In the genomic region with DNA sequence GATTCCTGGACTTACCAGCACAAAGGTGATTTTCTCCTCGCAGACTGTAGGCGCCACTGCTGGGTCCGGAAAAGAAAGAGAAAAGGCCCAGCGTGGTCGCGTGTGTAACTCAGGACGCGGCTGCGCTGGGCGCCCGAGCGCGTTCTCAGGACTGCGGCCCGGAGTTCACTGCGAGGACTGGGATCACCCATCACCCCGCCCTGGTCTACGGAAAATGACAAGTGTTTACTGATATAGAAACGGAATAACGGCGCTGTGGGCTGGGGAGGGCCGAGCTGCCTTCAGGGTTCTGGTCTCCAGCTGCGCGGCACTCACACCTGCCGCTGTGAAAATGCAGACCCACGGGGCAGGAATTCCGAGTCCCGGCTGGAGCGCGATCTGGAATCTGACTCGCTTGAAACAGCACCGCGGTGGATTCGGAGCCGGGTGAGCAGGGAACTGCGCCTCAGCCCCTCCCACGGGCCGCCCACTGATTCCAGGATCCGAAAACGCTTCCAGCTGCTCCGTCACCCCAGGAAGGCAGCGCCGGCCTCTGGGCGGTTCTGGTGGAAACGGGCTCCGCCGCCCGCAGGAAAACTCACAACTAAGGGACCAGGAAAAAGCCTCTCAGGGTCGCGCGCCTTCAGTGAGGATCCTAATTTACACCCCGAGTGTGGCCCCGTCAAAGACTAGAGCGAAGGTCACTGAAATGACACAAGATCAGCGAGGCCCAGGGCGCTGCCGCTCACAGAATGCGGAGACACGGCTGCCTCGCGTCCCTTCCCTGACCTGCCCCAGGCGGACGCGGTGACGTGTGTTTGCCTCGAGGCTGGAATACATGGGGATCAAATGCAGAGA, we compare ENCODE assay signal across 8 cellular contexts. TPM values are rescaled to one million over a fixed set of nuclear protein-coding genes. Genes with fewer than 3 reads are reported as not detected.
DNase-seq lines count a peak whose midpoint lies in the region; ATAC-seq and TF ChIP-seq lines count a peak whose summit lies in the region.

No MANE protein-coding gene starts in this region.

- peaks cover 11 to 12% of the 10 kb centered on the region in 2 donors for H3K27me3 ChIP-seq in duodenal mucosa (ENCODE audit: control insufficient read depth in 1 of 2, insufficient read depth in 2 of 2, low read length in 2 of 2)
- no peaks in the 10 kb centered on the region for H3K27me3 ChIP-seq in liver (ENCODE audit: control insufficient read depth in 4 of 4, insufficient read depth in 4 of 4, low read length in 3 of 4)

- H3K36me3 Mint-ChIP-seq in activated CD4-positive, alpha-beta memory T cell treated with anti-CD3 and anti-CD28 coated beads, Interleukin-2, amount 10 ng/mL, durations not matched to agents 7 days and 5 days (ENCODE audit: low read depth), result no peaks in the 10 kb centered on the region

- WGBS in liver, result under 1% methylated on average over 66 of the region's 66 CpGs

- H3K27ac Mint-ChIP-seq in activated CD4-positive, alpha-beta memory T cell treated with anti-CD3 and anti-CD28 coated beads, Interleukin-2, amount 10 ng/mL, durations not matched to agents 7 days and 5 days, result no peak overlapping the region

- H3K9me3 Mint-ChIP-seq in activated CD4-positive, alpha-beta memory T cell treated with anti-CD3 and anti-CD28 coated beads, Interleukin-2, amount 10 ng/mL, durations not matched to agents 7 days and 5 days, result no peaks in the 10 kb centered on the region

- H3K4me3 Mint-ChIP-seq in activated CD4-positive, alpha-beta memory T cell treated with anti-CD3 and anti-CD28 coated beads, Interleukin-2, amount 10 ng/mL, durations not matched to agents 7 days and 5 days, result peak overlapping the region; percentile 75

- H3K4me3 ChIP-seq in duodenal mucosa (ENCODE audit: low read depth in 1 of 2, low read length in 2 of 2) (peak overlapping the region; percentile 61 to 78), liver (ENCODE audit: low read depth in 1 of 3, low read length in 3 of 3) (peak overlapping the region; percentile 44 to 67 (median 61))

- peak; percentile 19 for TF ChIP-seq CTCF in liver (IDR thresholded peaks at IDR 0.05; ENCODE audit: low read depth, low read length, missing input control)

- H3K36me3 ChIP-seq in ES-I3 (ENCODE audit: insufficient read depth, low read length) (no peaks in the 10 kb centered on the region), duodenal mucosa (ENCODE audit: control insufficient read depth in 1 of 2, insufficient read depth in 2 of 2, low read length in 2 of 2) (no peaks in the 10 kb centered on the region), liver (ENCODE audit: control insufficient read depth in 4 of 4, insufficient read depth in 3 of 4, low read depth in 1 of 4, low read length in 3 of 4) (no peaks in the 10 kb centered on the region)

- POLR2A ChIA-PET in activated CD4-positive, alpha-beta memory T cell treated with anti-CD3 and anti-CD28 coated beads, Interleukin-2, amount 10 ng/mL, durations not matched to agents 7 days and 5 days (lab: Charles Lee), result interaction anchor here (2.9 kb wide), 1 partner anchor 11 kb away, joined by 17 read pairs; no protein-coding TSS in a partner anchor

- CTCF ChIA-PET in activated CD4-positive, alpha-beta memory T cell treated with anti-CD3 and anti-CD28 coated beads, Interleukin-2, amount 10 ng/mL, durations not matched to agents 7 days and 5 days (lab: Charles Lee), result interaction anchor here (1.0 to 2.2 kb wide), 5 partner anchors 11 to 129 kb away, joined by 3 to 10 read pairs (median 4); no protein-coding TSS in a partner anchor

- peaks cover 51% of the 10 kb centered on the region for H3K4me1 Mint-ChIP-seq in activated CD4-positive, alpha-beta memory T cell treated with anti-CD3 and anti-CD28 coated beads, Interleukin-2, amount 10 ng/mL, durations not matched to agents 7 days and 5 days

- peak; percentile 55 for DNase-seq in NCI-H345 treated with DMSO at 0.1 percent for 48 hours (lab: John Stamatoyannopoulos, UW; ENCODE audit: unreplicated experiment)
- peak; percentile 68 for DNase-seq in activated CD4-positive, alpha-beta memory T cell treated with anti-CD3 and anti-CD28 coated beads, Interleukin-2, amount 10 ng/mL, durations not matched to agents 7 days and 5 days
- DNase-seq in stimulated activated CD4-positive, alpha-beta T cell treated with anti-CD3 and anti-CD28 coated beads, Interleukin-2, amount 100 ng/mL, for 48 hours, result peak; percentile 40 to 54

- H3K4me1 ChIP-seq in ES-I3 (ENCODE audit: insufficient read depth, low read length) (peaks cover 3% of the 10 kb centered on the region; the same call in 1 of the 2 replicates), duodenal mucosa (ENCODE audit: control insufficient read depth in 1 of 2, insufficient read depth in 2 of 2, low read length in 2 of 2) (peaks cover 29 to 36% of the 10 kb centered on the region in 2 donors), liver (ENCODE audit: control insufficient read depth in 4 of 4, insufficient read depth in 4 of 4, low read length in 3 of 4) (peaks cover 4 to 22% (median 12%) of the 10 kb centered on the region in 4 donors)

- peak overlapping the region; percentile 67; the same call in 1 of the 2 replicates for H3K9ac ChIP-seq in ES-I3 (ENCODE audit: low read depth, low read length)
- peak overlapping the region; percentile 74 to 75 for H3K9ac ChIP-seq in duodenal mucosa (ENCODE audit: low read depth in 1 of 2, low read length in 2 of 2)
- H3K9ac ChIP-seq in liver (ENCODE audit: low read depth in 1 of 2, low read length in 2 of 2), result peak overlapping the region; percentile 87 to 90

- H3K27me3 Mint-ChIP-seq in activated CD4-positive, alpha-beta memory T cell treated with anti-CD3 and anti-CD28 coated beads, Interleukin-2, amount 10 ng/mL, durations not matched to agents 7 days and 5 days, result peaks cover 68% of the 10 kb centered on the region

- TF ChIP-seq RAD21 in liver (IDR thresholded peaks at IDR 0.05), result peak; percentile 39 to 48

- no peaks in the 10 kb centered on the region for H3K9me3 ChIP-seq in ES-I3 (ENCODE audit: control insufficient read depth, insufficient read depth, low read length)
- no peaks in the 10 kb centered on the region for H3K9me3 ChIP-seq in duodenal mucosa (ENCODE audit: control insufficient read depth in 1 of 2, low read length in 2 of 2)
- H3K9me3 ChIP-seq in liver (ENCODE audit: control insufficient read depth in 4 of 4, low read length in 3 of 4), result no peaks in the 10 kb centered on the region

- H3K27ac ChIP-seq in duodenal mucosa (ENCODE audit: low read depth, low read length) (peak overlapping the region; percentile 87), liver (ENCODE audit: low read depth in 1 of 2, low read length in 2 of 2) (peak overlapping the region; percentile 93 to 99)

- ATAC-seq in HG02884 (IDR thresholded peaks at IDR 0.05; ENCODE audit: unreplicated experiment) (peak; percentile 82), GM21360 (IDR thresholded peaks at IDR 0.05; ENCODE audit: unreplicated experiment) (no peak)

TF ChIP-seq in liver, 16 proteins besides CTCF, POLR2A, EP300 and RAD21:
- TF ChIP-seq, protein P1, sequence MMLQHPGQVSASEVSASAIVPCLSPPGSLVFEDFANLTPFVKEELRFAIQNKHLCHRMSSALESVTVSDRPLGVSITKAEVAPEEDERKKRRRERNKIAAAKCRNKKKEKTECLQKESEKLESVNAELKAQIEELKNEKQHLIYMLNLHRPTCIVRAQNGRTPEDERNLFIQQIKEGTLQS (IDR thresholded peaks at IDR 0.05), result no peak
- TF ChIP-seq YY1 (IDR thresholded peaks at IDR 0.05), result peak; percentile 79
- no peak for TF ChIP-seq FOXA1 (IDR thresholded peaks at IDR 0.05)
- no peak for TF ChIP-seq NR2F2 (IDR thresholded peaks at IDR 0.05)
- TF ChIP-seq, protein P2, sequence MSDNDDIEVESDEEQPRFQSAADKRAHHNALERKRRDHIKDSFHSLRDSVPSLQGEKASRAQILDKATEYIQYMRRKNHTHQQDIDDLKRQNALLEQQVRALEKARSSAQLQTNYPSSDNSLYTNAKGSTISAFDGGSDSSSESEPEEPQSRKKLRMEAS (IDR thresholded peaks at IDR 0.05), result peak; percentile 63
- TF ChIP-seq EGR1 (IDR thresholded peaks at IDR 0.05; ENCODE audit: low read depth in 2 of 2), result peak in 1 of 2 donors; percentile 69
- TF ChIP-seq SP1 (IDR thresholded peaks at IDR 0.05), result peak; percentile 36
- TF ChIP-seq RXRA (IDR thresholded peaks at IDR 0.05), result peak; percentile 67 to 76
- peak; percentile 16 to 19 for TF ChIP-seq HNF4A (conservative IDR thresholded peaks at IDR 0.05)
- TF ChIP-seq REST (IDR thresholded peaks at IDR 0.05), result peak; percentile 33
- TF ChIP-seq TAF1 (conservative IDR thresholded peaks at IDR 0.05), result no peak

RNA-seq across cellular contexts. Expression of gene HLA-A, which starts 34.5 kb away (rescaled TPM):
- total RNA-seq in activated CD4-positive, alpha-beta memory T cell treated with anti-CD3 and anti-CD28 coated beads, Interleukin-2, amount 10 ng/mL, durations not matched to agents 7 days and 5 days, result 1,000 to 10,000 TPM; 2,531 to 2,553 TPM
- 100 to 1,000 TPM; 145 to 191 TPM for total RNA-seq in liver
- polyA plus RNA-seq in liver, result 100 to 1,000 TPM; 256 to 321 TPM

Comparison
In these comparisons a context has a peak if more than half of its experiments do, and no peak if none do; other contexts are left out.
1. RNA of gene HLA-A, which starts 34.5 kb away (total RNA-seq): 2,531 to 2,553 TPM in activated CD4-positive, alpha-beta memory T cell treated with anti-CD3 and anti-CD28 coated beads, Interleukin-2, amount 10 ng/mL, durations not matched to agents 7 days and 5 days; 145 to 191 TPM in liver; every median in the first group is over 10 times any median in the second.
2. Peak in every context shown above with its lines, with median percentiles within 50 percentile points of each other: H3K9ac ChIP-seq and DNase-seq.